In genomic region chr6:16238057-16238657, GRCh38 we compare ENCODE assay signal across 8 cellular contexts. TPM values are rescaled to one million over a fixed set of nuclear protein-coding genes. Genes with fewer than 3 reads are reported as not detected.
A peak's percentile ranks its signal among the peaks of the same experiment; 100 is the strongest.
DNase-seq lines count a peak whose midpoint lies in the region; ATAC-seq and TF ChIP-seq lines count a peak whose summit lies in the region.

GMPR (plus strand) TSS chr6:16238587; CDS start chr6:16238694, 107 bp downstream.

- CTCF ChIA-PET in AG04450 (lab: Charles Lee) (interaction anchor here (0.6 to 1.1 kb wide), 2 partner anchors 21 to 47 kb away, joined by 3 read pairs; no protein-coding TSS in a partner anchor), SK-N-SH (lab: Yijun Ruan, JAX) (interaction anchor here (1.3 kb wide), 1 partner anchor 30 kb away, joined by 7 read pairs; no protein-coding TSS in a partner anchor)

- peaks cover 0 to 6% of the 10 kb centered on the region in 2 experiments; a peak in 1 of 4 replicates for H3K4me1 ChIP-seq in SK-N-SH (ENCODE audit: control insufficient read depth in 1 of 2, insufficient read depth in 2 of 2, low read depth in 1 of 2, low read length in 1 of 2)
- H3K4me1 ChIP-seq in cardiac muscle cell (ENCODE audit: low read depth), result no peaks in the 10 kb centered on the region
- peaks cover 32% of the 10 kb centered on the region for H3K4me1 ChIP-seq in upper lobe of right lung

- TF ChIP-seq RAD21 in SK-N-SH (IDR thresholded peaks at IDR 0.05; ENCODE audit: low read length), result no peak

- peaks cover 9% of the 10 kb centered on the region for H3F3A ChIP-seq in SK-N-SH (replicated peaks; ENCODE audit: insufficient read depth)

- peaks cover 2% of the 10 kb centered on the region for H3K36me3 Mint-ChIP-seq in activated naive CD8-positive, alpha-beta T cell treated with anti-CD3 and anti-CD28 coated beads, Interleukin-2, amount 10 ng/mL, durations not matched to agents 7 days and 5 days

- H3K79me2 ChIP-seq in SK-N-SH (ENCODE audit: insufficient read depth), result no peaks in the 10 kb centered on the region

- H3K27ac ChIP-seq in AG04450 (ENCODE audit: low read depth, low read length), result peak within 1 kb of the TSS; percentile 47
- H3K27ac ChIP-seq in SK-N-SH (ENCODE audit: low read depth in 2 of 2, low read length in 1 of 2), result peak within 1 kb of the TSS; percentile 21 to 67; a peak in 2 of 4 replicates
- no peak within 1 kb of the TSS for H3K27ac ChIP-seq in cardiac muscle cell
- peak within 1 kb of the TSS; percentile 70 for H3K27ac ChIP-seq in upper lobe of right lung

- peak within 1 kb of the TSS; percentile 94 for H3K4me3 Mint-ChIP-seq in activated naive CD8-positive, alpha-beta T cell treated with anti-CD3 and anti-CD28 coated beads, Interleukin-2, amount 10 ng/mL, durations not matched to agents 7 days and 5 days

- no peak for DNase-seq in AG04450 (ENCODE audit: low read depth, low spot score)
- peak; percentile 84 for DNase-seq in SK-N-SH
- DNase-seq in activated naive CD8-positive, alpha-beta T cell treated with anti-CD3 and anti-CD28 coated beads, Interleukin-2, amount 10 ng/mL, durations not matched to agents 7 days and 5 days, result peak; percentile 89
- DNase-seq in cardiac muscle cell (ENCODE audit: low read depth in 1 of 2, low spot score in 1 of 2), result peak; percentile 69 to 72
- peak; percentile 21 for DNase-seq in pons (ENCODE audit: low spot score)
- DNase-seq in upper lobe of right lung, result peak; percentile 93

- H3K4me3 ChIP-seq in AG04450 (ENCODE audit: low read depth, low read length) (peak within 1 kb of the TSS; percentile 72), SK-N-SH (ENCODE audit: low read depth in 2 of 2, low read length in 1 of 2) (peak within 1 kb of the TSS; percentile 68 to 83), cardiac muscle cell (peak within 1 kb of the TSS; percentile 38), upper lobe of right lung (peak within 1 kb of the TSS; percentile 73)

- ATAC-seq in GM19043 (IDR thresholded peaks at IDR 0.05; ENCODE audit: low read depth, unreplicated experiment), result peak; percentile 43
- ATAC-seq in HG03442 (IDR thresholded peaks at IDR 0.05; ENCODE audit: unreplicated experiment), result peak; percentile 56
- ATAC-seq in activated naive CD8-positive, alpha-beta T cell treated with anti-CD3 and anti-CD28 coated beads, Interleukin-2, amount 10 ng/mL, durations not matched to agents 7 days and 5 days (ENCODE audit: low read depth), result peak; percentile 95
- ATAC-seq in upper lobe of right lung, result peak; percentile 90

- no peaks in the 10 kb centered on the region for H3K27me3 ChIP-seq in AG04450 (ENCODE audit: control insufficient read depth, insufficient read depth, low read length)
- no peaks in the 10 kb centered on the region for H3K27me3 ChIP-seq in SK-N-SH (ENCODE audit: insufficient read depth)
- peaks cover 9% of the 10 kb centered on the region for H3K27me3 ChIP-seq in cardiac muscle cell
- H3K27me3 ChIP-seq in upper lobe of right lung, result no peaks in the 10 kb centered on the region

- H2AFZ ChIP-seq in SK-N-SH (ENCODE audit: low read depth), result peak within 1 kb of the TSS; percentile 84

- H3K9me3 ChIP-seq in AG04450 (ENCODE audit: control insufficient read depth, insufficient read depth, low read length) (no peaks in the 10 kb centered on the region; the same call in 1 of the 2 replicates), SK-N-SH (no peaks in the 10 kb centered on the region), cardiac muscle cell (ENCODE audit: low read depth) (no peaks in the 10 kb centered on the region), upper lobe of right lung (no peaks in the 10 kb centered on the region)

- H3K9me2 ChIP-seq in SK-N-SH, result no peaks in the 10 kb centered on the region

- no peaks in the 10 kb centered on the region for H3K9me3 Mint-ChIP-seq in activated naive CD8-positive, alpha-beta T cell treated with anti-CD3 and anti-CD28 coated beads, Interleukin-2, amount 10 ng/mL, durations not matched to agents 7 days and 5 days

- WGBS in SK-N-SH (ENCODE audit: low lambda C conversion rate), result 52% methylated on average over 18 of the region's 56 CpGs

- H3K27ac Mint-ChIP-seq in activated naive CD8-positive, alpha-beta T cell treated with anti-CD3 and anti-CD28 coated beads, Interleukin-2, amount 10 ng/mL, durations not matched to agents 7 days and 5 days, result peak within 1 kb of the TSS; percentile 88

- TF ChIP-seq CTCF in AG04450 (IDR thresholded peaks at IDR 0.05; ENCODE audit: low read depth, low read length) (no peak), SK-N-SH (IDR thresholded peaks at IDR 0.05) (no peak), cardiac muscle cell (IDR thresholded peaks at IDR 0.05; ENCODE audit: low read depth, low read length) (no peak), upper lobe of right lung (IDR thresholded peaks at IDR 0.05) (no peak)

- intact Hi-C loops in upper lobe of right lung (cut with DNase I), result no loop called here

- peaks cover 14% of the 10 kb centered on the region for H3K27me3 Mint-ChIP-seq in activated naive CD8-positive, alpha-beta T cell treated with anti-CD3 and anti-CD28 coated beads, Interleukin-2, amount 10 ng/mL, durations not matched to agents 7 days and 5 days

- peak within 1 kb of the TSS; percentile 83 for H3K4me2 ChIP-seq in SK-N-SH

- H3K9ac ChIP-seq in SK-N-SH, result peak within 1 kb of the TSS; percentile 43; the same call in 1 of the 2 replicates

- POLR2A ChIA-PET in AG04450 (lab: Yijun Ruan, JAX), result interaction anchor here (0.6 kb wide), 1 partner anchor 23 kb away, joined by 4 read pairs; no protein-coding TSS in a partner anchor
- POLR2A ChIA-PET in SK-N-SH (lab: Yijun Ruan, JAX), result no interaction called here
- POLR2A ChIA-PET in activated naive CD8-positive, alpha-beta T cell treated with anti-CD3 and anti-CD28 coated beads, Interleukin-2, amount 10 ng/mL, durations not matched to agents 7 days and 5 days (lab: Charles Lee), result interaction anchor here (0.7 to 3.2 kb wide), 7 partner anchors 9 to 361 kb away, joined by 3 to 20 read pairs (median 5); partner anchors contain the start of gene MYLIP

- H4K20me1 ChIP-seq in SK-N-SH (ENCODE audit: insufficient read depth), result no peaks in the 10 kb centered on the region

- TF ChIP-seq EP300 in SK-N-SH (IDR thresholded peaks at IDR 0.05; ENCODE audit: borderline replicate concordance in 1 of 2, low read depth in 1 of 2, low read length in 1 of 2), result no peak

- no peaks in the 10 kb centered on the region for H3K36me3 ChIP-seq in SK-N-SH (replicated peaks in 1 of 2; ENCODE audit: control insufficient read depth in 1 of 2, insufficient read depth in 2 of 2, low read length in 1 of 2)
- no peaks in the 10 kb centered on the region for H3K36me3 ChIP-seq in cardiac muscle cell
- H3K36me3 ChIP-seq in upper lobe of right lung, result no peaks in the 10 kb centered on the region

- peaks cover 30% of the 10 kb centered on the region for H3K4me1 Mint-ChIP-seq in activated naive CD8-positive, alpha-beta T cell treated with anti-CD3 and anti-CD28 coated beads, Interleukin-2, amount 10 ng/mL, durations not matched to agents 7 days and 5 days

TF ChIP-seq in SK-N-SH, 30 proteins besides CTCF, POLR2A, EP300 and RAD21:
- no peak for TF ChIP-seq RFX5 (IDR thresholded peaks at IDR 0.05; ENCODE audit: low read length)
- TF ChIP-seq NRF1 (IDR thresholded peaks at IDR 0.05; ENCODE audit: low read depth, low read length), result peak; percentile 65

RNA-seq across cellular contexts. Expression of gene GMPR, which starts in this region (rescaled TPM):
- polyA plus RNA-seq in AG04450 (2011; rRNA removed) (8.2 and 8.6 TPM in 2 replicates), SK-N-SH (2012; rRNA removed) (18.4 and 21.0 TPM in 2 replicates), cardiac muscle cell (29.6 and 32.0 TPM in 2 replicates)
- polyA minus RNA-seq in AG04450 (2011; rRNA and poly(A)+ RNA removed), result 9.1 and 9.3 TPM in 2 replicates
- polyA plus RNA-seq in SK-N-SH (2012; cell fraction: cytosol; rRNA removed), result 19.0 and 21.2 TPM in 2 replicates
- 11.0 and 12.5 TPM in 2 replicates for polyA plus RNA-seq in SK-N-SH (2012; cell fraction: nucleus; rRNA removed)
- total RNA-seq in activated naive CD8-positive, alpha-beta T cell treated with anti-CD3 and anti-CD28 coated beads, Interleukin-2, amount 10 ng/mL, durations not matched to agents 7 days and 5 days, result 10 to 100 TPM; 11.0 to 14.0 TPM
- total RNA-seq in cardiac muscle cell (8.8 and 9.4 TPM in 2 replicates), upper lobe of right lung (17.6 TPM)

Comparison
In these comparisons a context has a peak if more than half of its experiments do, and no peak if none do; other contexts are left out.
1. ATAC-seq: peak in every context shown above with its lines; median percentile 95 in activated naive CD8-positive, alpha-beta T cell treated with anti-CD3 and anti-CD28 coated beads, Interleukin-2, amount 10 ng/mL, durations not matched to agents 7 days and 5 days; 90 in upper lobe of right lung; 56 in HG03442; 43 in GM19043.